In the genomic region with DNA sequence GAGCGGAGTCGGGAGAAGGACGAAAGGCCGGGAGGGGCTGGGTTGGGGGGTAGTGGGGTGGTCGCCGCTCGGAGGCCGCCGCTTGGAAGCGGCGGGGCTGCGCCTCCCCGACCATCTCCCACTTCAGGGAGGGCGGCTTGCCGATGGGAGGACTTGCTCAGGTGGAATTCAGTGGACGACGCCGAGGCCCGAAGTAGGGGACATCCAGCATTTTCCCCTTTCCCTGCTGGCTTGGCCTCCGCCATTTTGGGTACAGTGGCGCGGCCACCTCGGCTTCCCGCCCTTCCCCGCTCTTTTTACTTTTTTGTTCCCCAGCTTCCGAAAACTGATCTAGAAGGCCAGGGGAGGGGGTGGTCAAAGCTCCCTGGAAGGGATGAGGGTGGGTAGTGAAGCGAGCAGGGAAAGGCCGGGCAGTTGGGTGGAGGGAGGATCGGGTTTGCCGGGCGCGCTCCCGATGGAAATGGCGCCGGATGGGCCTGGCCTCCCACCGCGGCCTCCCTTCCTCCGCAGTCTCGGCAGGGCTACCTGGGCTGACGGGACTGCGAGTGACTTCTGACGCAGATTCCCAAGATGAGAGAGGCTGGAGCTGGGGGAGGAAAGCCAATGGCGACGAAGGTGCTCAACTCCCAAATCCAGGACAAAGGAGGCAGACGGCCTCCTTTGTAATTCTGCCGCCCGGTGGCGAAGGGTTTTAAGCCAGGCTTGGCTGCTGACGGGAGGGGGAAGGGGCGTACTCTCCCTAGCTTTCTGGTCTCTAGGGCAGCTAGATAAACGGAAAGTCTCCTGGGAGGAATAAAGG, we compare ENCODE assay signal across 1 cellular context.
A peak's percentile ranks its signal among the peaks of the same experiment; 100 is the strongest.
TF ChIP-seq lines count a peak whose summit lies in the region.

A gene (minus strand): TSS at position 670 of the 799 bp plus-strand sequence. CDS start 26,084 bp downstream, outside the sequence.

TF ChIP-seq in HepG2, 621 proteins besides CTCF, POLR2A, EP300 and RAD21 (continued from another document and continues in another):
- TF ChIP-seq, protein P1, sequence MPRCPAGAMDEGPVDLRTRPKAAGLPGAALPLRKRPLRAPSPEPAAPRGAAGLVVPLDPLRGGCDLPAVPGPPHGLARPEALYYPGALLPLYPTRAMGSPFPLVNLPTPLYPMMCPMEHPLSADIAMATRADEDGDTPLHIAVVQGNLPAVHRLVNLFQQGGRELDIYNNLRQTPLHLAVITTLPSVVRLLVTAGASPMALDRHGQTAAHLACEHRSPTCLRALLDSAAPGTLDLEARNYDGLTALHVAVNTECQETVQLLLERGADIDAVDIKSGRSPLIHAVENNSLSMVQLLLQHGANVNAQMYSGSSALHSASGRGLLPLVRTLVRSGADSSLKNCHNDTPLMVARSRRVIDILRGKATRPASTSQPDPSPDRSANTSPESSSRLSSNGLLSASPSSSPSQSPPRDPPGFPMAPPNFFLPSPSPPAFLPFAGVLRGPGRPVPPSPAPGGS (CRISPR knock-in tag; IDR thresholded peaks at IDR 0.05), result no peak
- TF ChIP-seq RXRB (CRISPR knock-in tag; IDR thresholded peaks at IDR 0.05; ENCODE audit: borderline replicate concordance) (peak; percentile 16; the same call in 1 of the 2 replicates), MXI1 (IDR thresholded peaks at IDR 0.05; ENCODE audit: borderline replicate concordance, low read depth, low read length) (no peak), ETV5 (CRISPR knock-in tag; IDR thresholded peaks at IDR 0.05; ENCODE audit: borderline replicate concordance) (peak; percentile 35; the same call in 1 of the 2 replicates), ZNF678 (CRISPR knock-in tag; IDR thresholded peaks at IDR 0.05) (no peak), HIVEP1 (CRISPR knock-in tag; IDR thresholded peaks at IDR 0.05) (no peak), SMAD3 (CRISPR knock-in tag; IDR thresholded peaks at IDR 0.05) (no peak), MYC (CRISPR knock-in tag; IDR thresholded peaks at IDR 0.05; ENCODE audit: borderline replicate concordance) (peak; percentile 66; the same call in 1 of the 2 replicates), RBM22 (optimal IDR thresholded peaks at IDR 0.05; ENCODE audit: low read length) (peak; percentile 73), IKZF1 (IDR thresholded peaks at IDR 0.05) (no peak), SNAPC2 (CRISPR knock-in tag; IDR thresholded peaks at IDR 0.05) (no peak), POLR2AphosphoS5 (IDR thresholded peaks at IDR 0.05; ENCODE audit: low read depth, low read length) (no peak), ZNF510 (CRISPR knock-in tag; IDR thresholded peaks at IDR 0.05; ENCODE audit: low read depth) (0 out of 2 replicates have a peak, but pooled peaks have one; percentile 17), TEAD2 (CRISPR knock-in tag; IDR thresholded peaks at IDR 0.05) (no peak), MIER3 (CRISPR knock-in tag; IDR thresholded peaks at IDR 0.05; ENCODE audit: borderline replicate concordance) (no peak), KMT2A (CRISPR knock-in tag; IDR thresholded peaks at IDR 0.05) (peak; percentile 29; the same call in 1 of the 2 replicates), TRIM24 (CRISPR knock-in tag; IDR thresholded peaks at IDR 0.05) (no peak), ZNF260 (CRISPR knock-in tag; IDR thresholded peaks at IDR 0.05; ENCODE audit: borderline replicate concordance, low read depth) (no peak), ZNF878 (CRISPR knock-in tag; IDR thresholded peaks at IDR 0.05) (0 out of 2 replicates have a peak, but pooled peaks have one; percentile 12), ZNF615 (CRISPR knock-in tag; IDR thresholded peaks at IDR 0.05; ENCODE audit: borderline replicate concordance) (peak; percentile 90; the same call in 1 of the 2 replicates), HOXA5 (CRISPR knock-in tag; IDR thresholded peaks at IDR 0.05) (peak; percentile 84; the same call in 1 of the 2 replicates), ZNF616 (CRISPR knock-in tag; IDR thresholded peaks at IDR 0.05; ENCODE audit: low read depth) (no peak), NFYC (CRISPR knock-in tag; IDR thresholded peaks at IDR 0.05) (no peak), SP140L (CRISPR knock-in tag; IDR thresholded peaks at IDR 0.05; ENCODE audit: borderline replicate concordance) (no peak), SATB2 (CRISPR knock-in tag; IDR thresholded peaks at IDR 0.05) (0 out of 2 replicates have a peak, but pooled peaks have one; percentile 60), YY1 (IDR thresholded peaks at IDR 0.05; ENCODE audit: insufficient read depth, insufficient replicate concordance, low read depth, low read length) (peak; percentile 91), POGZ (CRISPR knock-in tag; IDR thresholded peaks at IDR 0.05) (peak; percentile 54; the same call in 1 of the 2 replicates), NFIB (CRISPR knock-in tag; IDR thresholded peaks at IDR 0.05; ENCODE audit: borderline replicate concordance) (no peak), WIZ (CRISPR knock-in tag; IDR thresholded peaks at IDR 0.05) (no peak), POLR2G (IDR thresholded peaks at IDR 0.05; ENCODE audit: low read depth, low read length) (peak; percentile 40; the same call in 1 of the 2 replicates), ATF7 (IDR thresholded peaks at IDR 0.05) (no peak), ATF7 (CRISPR knock-in tag; IDR thresholded peaks at IDR 0.05) (no peak), HNRNPK (IDR thresholded peaks at IDR 0.05; ENCODE audit: low read depth, low read length, poor library complexity, severe bottlenecking) (peak; percentile 19), RFXAP (CRISPR knock-in tag; IDR thresholded peaks at IDR 0.05; ENCODE audit: borderline replicate concordance) (peak; percentile 58; the same call in 1 of the 2 replicates), CREM (IDR thresholded peaks at IDR 0.05) (no peak), CREM (CRISPR knock-in tag; IDR thresholded peaks at IDR 0.05) (no peak), RCOR2 (CRISPR knock-in tag; IDR thresholded peaks at IDR 0.05) (no peak), SIX1 (CRISPR knock-in tag; IDR thresholded peaks at IDR 0.05; ENCODE audit: borderline replicate concordance) (no peak), MAFK (conservative IDR thresholded peaks at IDR 0.05 in 1 of 2, IDR thresholded peaks at IDR 0.05 in 1 of 2; ENCODE audit: low read length in 2 of 2) (no peak), ZNF550 (CRISPR knock-in tag; IDR thresholded peaks at IDR 0.05; ENCODE audit: borderline replicate concordance) (no peak)
- TF ChIP-seq, protein P2, sequence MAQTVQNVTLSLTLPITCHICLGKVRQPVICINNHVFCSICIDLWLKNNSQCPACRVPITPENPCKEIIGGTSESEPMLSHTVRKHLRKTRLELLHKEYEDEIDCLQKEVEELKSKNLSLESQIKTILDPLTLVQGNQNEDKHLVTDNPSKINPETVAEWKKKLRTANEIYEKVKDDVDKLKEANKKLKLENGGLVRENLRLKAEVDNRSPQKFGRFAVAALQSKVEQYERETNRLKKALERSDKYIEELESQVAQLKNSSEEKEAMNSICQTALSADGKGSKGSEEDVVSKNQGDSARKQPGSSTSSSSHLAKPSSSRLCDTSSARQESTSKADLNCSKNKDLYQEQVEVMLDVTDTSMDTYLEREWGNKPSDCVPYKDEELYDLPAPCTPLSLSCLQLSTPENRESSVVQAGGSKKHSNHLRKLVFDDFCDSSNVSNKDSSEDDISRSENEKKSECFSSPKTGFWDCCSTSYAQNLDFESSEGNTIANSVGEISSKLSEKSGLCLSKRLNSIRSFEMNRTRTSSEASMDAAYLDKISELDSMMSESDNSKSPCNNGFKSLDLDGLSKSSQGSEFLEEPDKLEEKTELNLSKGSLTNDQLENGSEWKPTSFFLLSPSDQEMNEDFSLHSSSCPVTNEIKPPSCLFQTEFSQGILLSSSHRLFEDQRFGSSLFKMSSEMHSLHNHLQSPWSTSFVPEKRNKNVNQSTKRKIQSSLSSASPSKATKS (CRISPR knock-in tag; IDR thresholded peaks at IDR 0.05), result peak; percentile 30; the same call in 1 of the 2 replicates
- TF ChIP-seq, protein P3, sequence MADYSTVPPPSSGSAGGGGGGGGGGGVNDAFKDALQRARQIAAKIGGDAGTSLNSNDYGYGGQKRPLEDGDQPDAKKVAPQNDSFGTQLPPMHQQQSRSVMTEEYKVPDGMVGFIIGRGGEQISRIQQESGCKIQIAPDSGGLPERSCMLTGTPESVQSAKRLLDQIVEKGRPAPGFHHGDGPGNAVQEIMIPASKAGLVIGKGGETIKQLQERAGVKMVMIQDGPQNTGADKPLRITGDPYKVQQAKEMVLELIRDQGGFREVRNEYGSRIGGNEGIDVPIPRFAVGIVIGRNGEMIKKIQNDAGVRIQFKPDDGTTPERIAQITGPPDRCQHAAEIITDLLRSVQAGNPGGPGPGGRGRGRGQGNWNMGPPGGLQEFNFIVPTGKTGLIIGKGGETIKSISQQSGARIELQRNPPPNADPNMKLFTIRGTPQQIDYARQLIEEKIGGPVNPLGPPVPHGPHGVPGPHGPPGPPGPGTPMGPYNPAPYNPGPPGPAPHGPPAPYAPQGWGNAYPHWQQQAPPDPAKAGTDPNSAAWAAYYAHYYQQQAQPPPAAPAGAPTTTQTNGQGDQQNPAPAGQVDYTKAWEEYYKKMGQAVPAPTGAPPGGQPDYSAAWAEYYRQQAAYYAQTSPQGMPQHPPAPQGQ (CRISPR knock-in tag; IDR thresholded peaks at IDR 0.05; ENCODE audit: borderline replicate concordance), result no peak
- TF ChIP-seq, protein P4, sequence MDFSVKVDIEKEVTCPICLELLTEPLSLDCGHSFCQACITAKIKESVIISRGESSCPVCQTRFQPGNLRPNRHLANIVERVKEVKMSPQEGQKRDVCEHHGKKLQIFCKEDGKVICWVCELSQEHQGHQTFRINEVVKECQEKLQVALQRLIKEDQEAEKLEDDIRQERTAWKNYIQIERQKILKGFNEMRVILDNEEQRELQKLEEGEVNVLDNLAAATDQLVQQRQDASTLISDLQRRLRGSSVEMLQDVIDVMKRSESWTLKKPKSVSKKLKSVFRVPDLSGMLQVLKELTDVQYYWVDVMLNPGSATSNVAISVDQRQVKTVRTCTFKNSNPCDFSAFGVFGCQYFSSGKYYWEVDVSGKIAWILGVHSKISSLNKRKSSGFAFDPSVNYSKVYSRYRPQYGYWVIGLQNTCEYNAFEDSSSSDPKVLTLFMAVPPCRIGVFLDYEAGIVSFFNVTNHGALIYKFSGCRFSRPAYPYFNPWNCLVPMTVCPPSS (IDR thresholded peaks at IDR 0.05), result no peak
- TF ChIP-seq, protein P5, sequence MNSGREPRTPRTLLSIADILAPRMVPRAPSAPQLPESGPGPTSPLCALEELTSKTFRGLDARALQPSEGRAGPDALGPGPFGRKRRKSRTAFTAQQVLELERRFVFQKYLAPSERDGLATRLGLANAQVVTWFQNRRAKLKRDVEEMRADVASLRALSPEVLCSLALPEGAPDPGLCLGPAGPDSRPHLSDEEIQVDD (CRISPR knock-in tag; IDR thresholded peaks at IDR 0.05; ENCODE audit: borderline replicate concordance), result no peak
- TF ChIP-seq, protein P6, sequence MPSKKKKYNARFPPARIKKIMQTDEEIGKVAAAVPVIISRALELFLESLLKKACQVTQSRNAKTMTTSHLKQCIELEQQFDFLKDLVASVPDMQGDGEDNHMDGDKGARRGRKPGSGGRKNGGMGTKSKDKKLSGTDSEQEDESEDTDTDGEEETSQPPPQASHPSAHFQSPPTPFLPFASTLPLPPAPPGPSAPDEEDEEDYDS (CRISPR knock-in tag; IDR thresholded peaks at IDR 0.05), result peak; percentile 43
- TF ChIP-seq, protein P7, sequence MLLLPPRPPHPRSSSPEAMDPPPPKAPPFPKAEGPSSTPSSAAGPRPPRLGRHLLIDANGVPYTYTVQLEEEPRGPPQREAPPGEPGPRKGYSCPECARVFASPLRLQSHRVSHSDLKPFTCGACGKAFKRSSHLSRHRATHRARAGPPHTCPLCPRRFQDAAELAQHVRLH (CRISPR knock-in tag; IDR thresholded peaks at IDR 0.05; ENCODE audit: borderline replicate concordance, low read depth), result peak; percentile 52; the same call in 1 of the 2 replicates
- TF ChIP-seq, protein P8, sequence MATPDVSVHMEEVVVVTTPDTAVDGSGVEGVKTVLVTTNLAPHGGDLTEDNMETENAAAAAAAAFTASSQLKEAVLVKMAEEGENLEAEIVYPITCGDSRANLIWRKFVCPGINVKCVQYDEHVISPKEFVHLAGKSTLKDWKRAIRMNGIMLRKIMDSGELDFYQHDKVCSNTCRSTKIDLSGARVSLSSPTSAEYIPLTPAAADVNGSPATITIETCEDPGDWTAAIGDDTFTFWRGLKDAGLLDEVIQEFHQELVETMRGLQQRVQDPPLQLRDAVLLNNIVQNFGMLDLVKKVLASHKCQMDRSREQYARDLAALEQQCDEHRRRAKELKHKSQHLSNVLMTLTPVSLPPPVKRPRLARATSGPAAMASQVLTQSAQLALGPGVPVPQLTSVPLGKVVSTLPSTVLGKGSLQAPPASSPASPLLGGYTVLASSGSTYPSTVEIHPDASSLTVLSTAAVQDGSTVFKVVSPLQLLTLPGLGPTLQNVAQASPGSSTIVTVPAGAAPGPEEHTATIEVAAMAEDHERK (CRISPR knock-in tag; IDR thresholded peaks at IDR 0.05; ENCODE audit: low read depth), result no peak
- TF ChIP-seq, protein P9, sequence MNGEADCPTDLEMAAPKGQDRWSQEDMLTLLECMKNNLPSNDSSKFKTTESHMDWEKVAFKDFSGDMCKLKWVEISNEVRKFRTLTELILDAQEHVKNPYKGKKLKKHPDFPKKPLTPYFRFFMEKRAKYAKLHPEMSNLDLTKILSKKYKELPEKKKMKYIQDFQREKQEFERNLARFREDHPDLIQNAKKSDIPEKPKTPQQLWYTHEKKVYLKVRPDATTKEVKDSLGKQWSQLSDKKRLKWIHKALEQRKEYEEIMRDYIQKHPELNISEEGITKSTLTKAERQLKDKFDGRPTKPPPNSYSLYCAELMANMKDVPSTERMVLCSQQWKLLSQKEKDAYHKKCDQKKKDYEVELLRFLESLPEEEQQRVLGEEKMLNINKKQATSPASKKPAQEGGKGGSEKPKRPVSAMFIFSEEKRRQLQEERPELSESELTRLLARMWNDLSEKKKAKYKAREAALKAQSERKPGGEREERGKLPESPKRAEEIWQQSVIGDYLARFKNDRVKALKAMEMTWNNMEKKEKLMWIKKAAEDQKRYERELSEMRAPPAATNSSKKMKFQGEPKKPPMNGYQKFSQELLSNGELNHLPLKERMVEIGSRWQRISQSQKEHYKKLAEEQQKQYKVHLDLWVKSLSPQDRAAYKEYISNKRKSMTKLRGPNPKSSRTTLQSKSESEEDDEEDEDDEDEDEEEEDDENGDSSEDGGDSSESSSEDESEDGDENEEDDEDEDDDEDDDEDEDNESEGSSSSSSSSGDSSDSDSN (CRISPR knock-in tag; IDR thresholded peaks at IDR 0.05), result peak; percentile 50
- TF ChIP-seq, protein P10, sequence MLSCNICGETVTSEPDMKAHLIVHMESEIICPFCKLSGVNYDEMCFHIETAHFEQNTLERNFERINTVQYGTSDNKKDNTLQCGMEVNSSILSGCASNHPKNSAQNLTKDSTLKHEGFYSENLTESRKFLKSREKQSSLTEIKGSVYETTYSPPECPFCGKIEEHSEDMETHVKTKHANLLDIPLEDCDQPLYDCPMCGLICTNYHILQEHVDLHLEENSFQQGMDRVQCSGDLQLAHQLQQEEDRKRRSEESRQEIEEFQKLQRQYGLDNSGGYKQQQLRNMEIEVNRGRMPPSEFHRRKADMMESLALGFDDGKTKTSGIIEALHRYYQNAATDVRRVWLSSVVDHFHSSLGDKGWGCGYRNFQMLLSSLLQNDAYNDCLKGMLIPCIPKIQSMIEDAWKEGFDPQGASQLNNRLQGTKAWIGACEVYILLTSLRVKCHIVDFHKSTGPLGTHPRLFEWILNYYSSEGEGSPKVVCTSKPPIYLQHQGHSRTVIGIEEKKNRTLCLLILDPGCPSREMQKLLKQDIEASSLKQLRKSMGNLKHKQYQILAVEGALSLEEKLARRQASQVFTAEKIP (CRISPR knock-in tag; IDR thresholded peaks at IDR 0.05; ENCODE audit: borderline replicate concordance), result no peak
